Comparison of ENCODE assay signal across 13 cellular contexts in the genomic region with DNA sequence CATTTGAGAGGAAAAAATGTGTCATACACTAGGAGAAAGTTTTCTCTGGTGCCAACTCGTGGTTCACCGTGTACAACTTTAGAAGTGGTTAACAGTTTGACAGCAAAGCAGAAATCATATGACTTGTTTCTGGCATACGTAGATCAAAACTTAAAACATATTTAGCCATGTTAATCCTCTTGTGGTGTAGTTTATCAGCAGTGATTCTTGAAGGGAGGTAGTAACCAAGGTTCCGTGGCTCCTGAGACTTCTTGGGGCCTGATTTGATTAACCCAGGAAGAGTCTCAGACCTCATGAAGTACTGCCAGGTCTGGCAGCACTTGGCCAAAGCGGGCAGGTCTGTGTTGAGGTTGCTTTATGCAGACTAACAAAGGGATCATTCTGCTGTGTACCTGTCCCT. TPM values are rescaled to one million over a fixed set of nuclear protein-coding genes. Genes with fewer than 3 reads are reported as not detected.
DNase-seq lines count a peak whose midpoint lies in the region; ATAC-seq lines count a peak whose summit lies in the region.
"Had no signal": no experiment of that assay in that cellular context is flagged by ENCODE, and none has a peak within 500 bp of the region (broad histone marks: within the 10 kb centered on the region; RNA-seq: fewer than 3 reads in every experiment).

No MANE protein-coding gene starts in this region.

- peak overlapping the region; percentile 8 for H3K27ac ChIP-seq in CD4-positive, CD25-positive, alpha-beta regulatory T cell (ENCODE audit: insufficient read depth, low read length, poor library complexity, severe bottlenecking)

- H3K27ac Mint-ChIP-seq in CD4-positive, CD25-positive, alpha-beta regulatory T cell: peak overlapping the region; percentile 23 to 76 (median 45)
- peak overlapping the region; percentile 97 to 99 for H3K27ac Mint-ChIP-seq in activated naive CD4-positive, alpha-beta T cell treated with anti-CD3 and anti-CD28 coated beads, Interleukin-2, amount 50 U/mL, for 72 hours
- H3K27ac Mint-ChIP-seq in naive thymus-derived CD8-positive, alpha-beta T cell: peak overlapping the region; percentile 84 to 96 (median 94)

- ATAC-seq in CD4-positive, CD25-positive, alpha-beta regulatory T cell (ENCODE audit: low read depth in 2 of 2): peak; percentile 12 to 39
- peak; percentile 83 to 91 for ATAC-seq in activated naive CD4-positive, alpha-beta T cell treated with anti-CD3 and anti-CD28 coated beads, Interleukin-2, amount 50 U/mL, for 72 hours
- ATAC-seq in naive thymus-derived CD8-positive, alpha-beta T cell: peak; percentile 88 to 97
- ATAC-seq in GM21528 (IDR thresholded peaks at IDR 0.05; ENCODE audit: low FRiP score, unreplicated experiment) (no peak), GM18870 (IDR thresholded peaks at IDR 0.05; ENCODE audit: unreplicated experiment) (no peak), sciatic nerve (no peak)
- ATAC-seq: Panc1 had no signal

- DNase-seq in CD4-positive, CD25-positive, alpha-beta regulatory T cell: peak in 2 of 3 donors; percentile 27 to 36
- DNase-seq in T follicular helper cell (ENCODE audit: low read depth) (peak; percentile 37), H7 (no peak), sciatic nerve (ENCODE audit: low spot score) (no peak)
- peak; percentile 49 to 68 for DNase-seq in activated naive CD4-positive, alpha-beta T cell treated with anti-CD3 and anti-CD28 coated beads, Interleukin-2, amount 50 U/mL, for 72 hours (ENCODE audit: low spot score in 2 of 2)
- DNase-seq in naive thymus-derived CD8-positive, alpha-beta T cell: peak in 8 of 10 donors; percentile 24 to 78 (median 56)
- DNase-seq: cortex of kidney, GDM1, NCI-H446 had no signal

- intact Hi-C loops in sciatic nerve (cut with DNase I): no loop called here

- no peaks in the 10 kb centered on the region for H3K27me3 Mint-ChIP-seq in CD4-positive, CD25-positive, alpha-beta regulatory T cell
- no peaks in the 10 kb centered on the region for H3K27me3 Mint-ChIP-seq in naive thymus-derived CD8-positive, alpha-beta T cell

- peaks cover 65% of the 10 kb centered on the region for H3K36me3 ChIP-seq in CD4-positive, CD25-positive, alpha-beta regulatory T cell (ENCODE audit: control insufficient read depth, insufficient read depth, low read length)
- H3K36me3 ChIP-seq in H7 (replicated peaks; ENCODE audit: control insufficient read depth, insufficient read depth, low read length): peaks cover 48% of the 10 kb centered on the region

- peak overlapping the region in 1 of 4 donors; percentile 21 for H3K4me3 Mint-ChIP-seq in CD4-positive, CD25-positive, alpha-beta regulatory T cell
- peak overlapping the region; percentile 2 to 60 (median 48) for H3K4me3 Mint-ChIP-seq in naive thymus-derived CD8-positive, alpha-beta T cell

- H3K36me3 Mint-ChIP-seq in CD4-positive, CD25-positive, alpha-beta regulatory T cell: peaks cover 34% of the 10 kb centered on the region
- peaks cover 46 to 76% of the 10 kb centered on the region in 2 donors for H3K36me3 Mint-ChIP-seq in activated naive CD4-positive, alpha-beta T cell treated with anti-CD3 and anti-CD28 coated beads, Interleukin-2, amount 50 U/mL, for 72 hours
- H3K36me3 Mint-ChIP-seq in naive thymus-derived CD8-positive, alpha-beta T cell: peaks cover 4 to 80% (median 18%) of the 10 kb centered on the region in 3 donors

- H3K9me3 Mint-ChIP-seq in CD4-positive, CD25-positive, alpha-beta regulatory T cell: no peaks in the 10 kb centered on the region
- no peaks in the 10 kb centered on the region for H3K9me3 Mint-ChIP-seq in activated naive CD4-positive, alpha-beta T cell treated with anti-CD3 and anti-CD28 coated beads, Interleukin-2, amount 50 U/mL, for 72 hours
- H3K9me3 Mint-ChIP-seq in naive thymus-derived CD8-positive, alpha-beta T cell: no peaks in the 10 kb centered on the region

- H3K9me3 ChIP-seq in CD4-positive, CD25-positive, alpha-beta regulatory T cell (ENCODE audit: control insufficient read depth in 2 of 2, low read length in 2 of 2): no peaks in the 10 kb centered on the region

- no peak overlapping the region for H3K4me3 ChIP-seq in CD4-positive, CD25-positive, alpha-beta regulatory T cell (ENCODE audit: low read depth, low read length)
- no peak overlapping the region for H3K4me3 ChIP-seq in H7 (ENCODE audit: insufficient read depth, low read depth, low read length)

- POLR2A ChIA-PET in naive thymus-derived CD8-positive, alpha-beta T cell (lab: Charles Lee): no interaction called here

- H3K4me1 ChIP-seq in CD4-positive, CD25-positive, alpha-beta regulatory T cell (ENCODE audit: control insufficient read depth, insufficient read depth, low read length, poor library complexity, severe bottlenecking): no peaks in the 10 kb centered on the region

- H3K27me3 ChIP-seq in CD4-positive, CD25-positive, alpha-beta regulatory T cell (ENCODE audit: control insufficient read depth, insufficient read depth, low read length): no peaks in the 10 kb centered on the region
- H3K27me3 ChIP-seq in H7 (ENCODE audit: control insufficient read depth, insufficient read depth, low read length): no peaks in the 10 kb centered on the region

- H3K4me1 Mint-ChIP-seq in CD4-positive, CD25-positive, alpha-beta regulatory T cell: peaks cover 7 to 11% (median 9%) of the 10 kb centered on the region in 4 donors
- H3K4me1 Mint-ChIP-seq in naive thymus-derived CD8-positive, alpha-beta T cell: peaks cover 13 to 48% (median 39%) of the 10 kb centered on the region in 4 donors

RNA-seq across cellular contexts. Expression of a gene that starts 40.5 kb away (rescaled TPM):
- total RNA-seq in CD4-positive, CD25-positive, alpha-beta regulatory T cell: 98.6 TPM
- polyA plus RNA-seq in CD4-positive, CD25-positive, alpha-beta regulatory T cell: 10 to 100 TPM; 12.8 to 14.7 (median 13.5) TPM
- total RNA-seq in activated naive CD4-positive, alpha-beta T cell treated with anti-CD3 and anti-CD28 coated beads, Interleukin-2, amount 50 U/mL, for 72 hours: 100 to 1,000 TPM; 162 to 163 TPM
- 100 to 1,000 TPM; 106 TPM for total RNA-seq in naive thymus-derived CD8-positive, alpha-beta T cell
- 10 to 100 TPM; 16.3 to 21.9 (median 18.2) TPM for polyA plus RNA-seq in naive thymus-derived CD8-positive, alpha-beta T cell
- total RNA-seq in H7 (2014; rRNA removed; shearing (Covaris generic)): 93.8 and 118 TPM in 2 replicates
- 206 TPM for total RNA-seq in sciatic nerve

RNA-seq across cellular contexts. Expression of a gene that starts 41.5 kb away (rescaled TPM):
- total RNA-seq in CD4-positive, CD25-positive, alpha-beta regulatory T cell: 0.27 TPM
- under 1 TPM in 1 of 4 donors, not detected in 3; 0.28 TPM for polyA plus RNA-seq in CD4-positive, CD25-positive, alpha-beta regulatory T cell
- 1 to 10 TPM; 1.1 to 4.2 TPM for total RNA-seq in activated naive CD4-positive, alpha-beta T cell treated with anti-CD3 and anti-CD28 coated beads, Interleukin-2, amount 50 U/mL, for 72 hours
- under 1 TPM in 1 of 2 experiments, not detected in 1; 0.44 TPM for total RNA-seq in naive thymus-derived CD8-positive, alpha-beta T cell
- polyA plus RNA-seq in naive thymus-derived CD8-positive, alpha-beta T cell: not detected
- total RNA-seq in H7 (2014; rRNA removed; shearing (Covaris generic)): 3.2 TPM in 2 replicates
- 0.40 TPM for total RNA-seq in sciatic nerve
- polyA plus RNA-seq: BJ had no signal

RNA-seq across cellular contexts. Expression of a gene that starts 53.2 kb away (rescaled TPM):
- 10.1 TPM for total RNA-seq in CD4-positive, CD25-positive, alpha-beta regulatory T cell
- polyA plus RNA-seq in CD4-positive, CD25-positive, alpha-beta regulatory T cell: 1 to 10 TPM; 1.2 to 3.6 (median 2.0) TPM
- total RNA-seq in activated naive CD4-positive, alpha-beta T cell treated with anti-CD3 and anti-CD28 coated beads, Interleukin-2, amount 50 U/mL, for 72 hours: 1 to 10 TPM; 4.4 to 8.4 TPM
- total RNA-seq in naive thymus-derived CD8-positive, alpha-beta T cell: 10 to 100 TPM; 16.8 to 18.3 TPM
- under 1 TPM; 0.29 to 0.82 (median 0.56) TPM for polyA plus RNA-seq in naive thymus-derived CD8-positive, alpha-beta T cell
- total RNA-seq in H7 (2014; rRNA removed; shearing (Covaris generic)): 1.1 and 1.2 TPM in 2 replicates
- total RNA-seq in sciatic nerve: 1.2 TPM

Comparison
In these comparisons a context has a peak if more than half of its experiments do, and no peak if none do; other contexts are left out.
1. ATAC-seq: peak in CD4-positive, CD25-positive, alpha-beta regulatory T cell (2 of 2), activated naive CD4-positive, alpha-beta T cell treated with anti-CD3 and anti-CD28 coated beads, Interleukin-2, amount 50 U/mL, for 72 hours (2 of 2) and naive thymus-derived CD8-positive, alpha-beta T cell (2 of 2); none in GM21528 (single experiment), GM18870 (single experiment) and sciatic nerve (single experiment).
2. DNase-seq: peak in CD4-positive, CD25-positive, alpha-beta regulatory T cell (2 of 3), T follicular helper cell (single experiment), activated naive CD4-positive, alpha-beta T cell treated with anti-CD3 and anti-CD28 coated beads, Interleukin-2, amount 50 U/mL, for 72 hours (2 of 2) and naive thymus-derived CD8-positive, alpha-beta T cell (8 of 10); none in H7 (single experiment) and sciatic nerve (single experiment).
3. H3K27ac Mint-ChIP-seq: peak in every context shown above with its lines; median percentile 98 in activated naive CD4-positive, alpha-beta T cell treated with anti-CD3 and anti-CD28 coated beads, Interleukin-2, amount 50 U/mL, for 72 hours; 94 in naive thymus-derived CD8-positive, alpha-beta T cell; 45 in CD4-positive, CD25-positive, alpha-beta regulatory T cell.